In genomic region chr22:36528336-36528735, GRCh38 we compare ENCODE assay signal across 8 cellular contexts. TPM values are rescaled to one million over a fixed set of nuclear protein-coding genes. Genes with fewer than 3 reads are reported as not detected.
A peak's percentile ranks its signal among the peaks of the same experiment; 100 is the strongest.
DNase-seq lines count a peak whose midpoint lies in the region; ATAC-seq and TF ChIP-seq lines count a peak whose summit lies in the region.

No MANE protein-coding gene starts in this region.

- ATAC-seq in naive B cell (ENCODE audit: low read depth in 2 of 2) (no peak), GM19463 (IDR thresholded peaks at IDR 0.05; ENCODE audit: unreplicated experiment) (no peak), HG03039 (IDR thresholded peaks at IDR 0.05; ENCODE audit: unreplicated experiment) (no peak), GM18520 (IDR thresholded peaks at IDR 0.05; ENCODE audit: unreplicated experiment) (no peak), HG03439 (IDR thresholded peaks at IDR 0.05; ENCODE audit: unreplicated experiment) (no peak)

- peak overlapping the region; percentile 82 to 98 (median 97) for H3K4me3 Mint-ChIP-seq in naive B cell

- no peaks in the 10 kb centered on the region for H3K9me3 Mint-ChIP-seq in naive B cell

- no peak for TF ChIP-seq POLR2A in Peyer's patch (IDR thresholded peaks at IDR 0.05)

- DNase-seq in Peyer's patch (no peak), naive B cell (no peak)
- no peak for DNase-seq in effector memory CD4-positive, alpha-beta T cell

- peaks cover 4 to 45% (median 23%) of the 10 kb centered on the region in 3 donors for H3K4me1 Mint-ChIP-seq in naive B cell

- H3K36me3 ChIP-seq in Peyer's patch, result peaks cover 0 to 38% (median 0%) of the 10 kb centered on the region in 3 donors
- peaks cover 26% of the 10 kb centered on the region for H3K36me3 ChIP-seq in effector memory CD4-positive, alpha-beta T cell (ENCODE audit: control insufficient read depth, insufficient read depth, low read length)

- no peaks in the 10 kb centered on the region for H3K27me3 ChIP-seq in Peyer's patch
- no peaks in the 10 kb centered on the region for H3K27me3 ChIP-seq in effector memory CD4-positive, alpha-beta T cell (replicated peaks; ENCODE audit: control insufficient read depth, insufficient read depth, low read length, poor library complexity, severe bottlenecking)

- H3K4me3 ChIP-seq in GM08714 (ENCODE audit: low read length) (peak overlapping the region; percentile 97), Peyer's patch (peak overlapping the region; percentile 64 to 71 (median 70))
- peak overlapping the region; percentile 74 for H3K4me3 ChIP-seq in effector memory CD4-positive, alpha-beta T cell (ENCODE audit: insufficient read depth, low read depth, low read length, poor library complexity, severe bottlenecking)

- no peaks in the 10 kb centered on the region for H3K27me3 Mint-ChIP-seq in naive B cell

- H3K9me3 ChIP-seq in Peyer's patch, result no peaks in the 10 kb centered on the region
- no peaks in the 10 kb centered on the region for H3K9me3 ChIP-seq in effector memory CD4-positive, alpha-beta T cell (ENCODE audit: control insufficient read depth, low read length)

- peak overlapping the region; percentile 90 to 94 (median 92) for H3K27ac ChIP-seq in Peyer's patch
- peak overlapping the region; percentile 83 for H3K27ac ChIP-seq in effector memory CD4-positive, alpha-beta T cell (ENCODE audit: insufficient read depth, low read length, poor library complexity, severe bottlenecking)

- H3K36me3 Mint-ChIP-seq in naive B cell, result peaks cover 22 to 25% of the 10 kb centered on the region in 2 donors

- H3K27ac Mint-ChIP-seq in naive B cell, result peak overlapping the region; percentile 84 to 100 (median 96)

- no peak for TF ChIP-seq CTCF in Peyer's patch (IDR thresholded peaks at IDR 0.05)

- H3K4me1 ChIP-seq in Peyer's patch, result peaks cover 0 to 11% (median 5%) of the 10 kb centered on the region in 4 donors
- no peaks in the 10 kb centered on the region for H3K4me1 ChIP-seq in effector memory CD4-positive, alpha-beta T cell (ENCODE audit: control insufficient read depth, insufficient read depth, low read length, poor library complexity, severe bottlenecking)

RNA-seq across cellular contexts. Expression of gene EIF3D, which starts 0.6 kb away (rescaled TPM):
- 100 to 1,000 TPM; 135 to 197 (median 167) TPM for total RNA-seq in Peyer's patch
- 100 to 1,000 TPM; 142 to 185 (median 168) TPM for polyA plus RNA-seq in naive B cell (ENCODE audit: low read depth in 6 of 6)

RNA-seq across cellular contexts. Expression of gene FOXRED2, which starts 21.5 kb away (rescaled TPM):
- 10 to 100 TPM in 1 of 4 donors, 1 to 10 TPM in 3; 2.8 to 16.5 (median 4.1) TPM for total RNA-seq in Peyer's patch
- 1 to 10 TPM; 2.0 to 6.3 (median 3.2) TPM for polyA plus RNA-seq in naive B cell (ENCODE audit: low read depth in 6 of 6)

RNA-seq across cellular contexts. Expression of gene TXN2, which starts 46.9 kb away (rescaled TPM):
- total RNA-seq in Peyer's patch, result 100 to 1,000 TPM in 1 of 4 donors, 10 to 100 TPM in 3; 75.7 to 116 (median 92.9) TPM
- polyA plus RNA-seq in naive B cell (ENCODE audit: low read depth in 6 of 6), result 100 to 1,000 TPM in 5 of 6 donors, 10 to 100 TPM in 1; 97.1 to 130 (median 108) TPM
